Comparison of ENCODE assay signal across 12 cellular contexts in the genomic region with DNA sequence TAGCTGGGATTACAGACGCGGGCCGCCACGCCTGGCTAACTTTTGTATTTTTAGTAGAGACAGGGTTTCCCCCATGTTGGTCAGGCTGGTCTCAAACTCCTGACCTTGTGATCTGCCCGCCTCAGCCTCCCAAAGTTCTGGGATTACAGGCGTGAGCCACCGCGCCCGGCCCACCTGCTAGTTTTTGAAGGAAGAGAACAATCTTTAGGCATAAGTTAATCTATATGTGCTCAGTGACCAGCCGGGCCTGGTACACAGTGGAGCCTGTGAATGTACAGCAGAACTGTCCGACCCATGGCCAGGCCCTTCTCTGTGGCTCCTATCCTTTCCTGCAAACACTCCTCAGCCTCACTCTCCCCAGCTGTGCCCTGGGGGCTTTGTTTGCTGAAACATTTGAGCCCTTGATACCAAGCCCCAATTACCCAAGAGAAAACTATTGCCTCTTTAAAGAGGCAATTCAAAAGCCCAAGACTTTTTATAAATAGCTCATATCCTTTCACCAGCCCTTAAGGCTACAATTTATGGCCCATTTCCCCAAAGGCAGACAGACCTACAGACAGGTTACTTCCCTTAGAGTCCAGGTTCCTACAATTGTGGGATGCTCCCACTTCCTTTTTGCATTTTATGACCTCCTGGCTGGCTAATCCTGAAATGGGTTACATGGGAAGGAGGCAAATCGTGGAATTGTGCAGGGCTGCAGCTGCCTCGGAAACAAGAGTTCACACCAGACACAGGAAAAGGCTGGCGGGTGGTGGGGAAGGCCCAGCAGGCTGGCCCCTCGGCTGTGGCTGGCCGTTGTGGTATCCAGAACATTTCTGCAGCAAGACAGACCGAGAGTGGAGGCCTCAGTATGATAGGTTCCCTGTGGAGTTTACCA. TPM values are rescaled to one million over a fixed set of nuclear protein-coding genes. Genes with fewer than 3 reads are reported as not detected.
A peak's percentile ranks its signal among the peaks of the same experiment; 100 is the strongest.
DNase-seq lines count a peak whose midpoint lies in the region; ATAC-seq and TF ChIP-seq lines count a peak whose summit lies in the region.
"Had no signal": no experiment of that assay in that cellular context is flagged by ENCODE, and none has a peak within 500 bp of the region (broad histone marks: within the 10 kb centered on the region; RNA-seq: fewer than 3 reads in every experiment).

No MANE protein-coding gene starts in this region.

- H3K4me3 Mint-ChIP-seq in endothelial cell (ENCODE audit: unreplicated experiment) (no peak overlapping the region), type B pancreatic cell (peak overlapping the region; percentile 22)
- H3K4me3 Mint-ChIP-seq in activated naive CD4-positive, alpha-beta T cell treated with anti-CD3 and anti-CD28 coated beads for 36 hours, result no peak overlapping the region

- H3K36me3 Mint-ChIP-seq in endothelial cell (ENCODE audit: low read depth, unreplicated experiment) (no peaks in the 10 kb centered on the region), type B pancreatic cell (no peaks in the 10 kb centered on the region)
- H3K36me3 Mint-ChIP-seq in activated naive CD4-positive, alpha-beta T cell treated with anti-CD3 and anti-CD28 coated beads for 36 hours (ENCODE audit: low read depth), result no peaks in the 10 kb centered on the region

- H3K9me3 Mint-ChIP-seq in endothelial cell (ENCODE audit: unreplicated experiment) (no peaks in the 10 kb centered on the region), type B pancreatic cell (no peaks in the 10 kb centered on the region)
- H3K9me3 Mint-ChIP-seq in activated naive CD4-positive, alpha-beta T cell treated with anti-CD3 and anti-CD28 coated beads for 36 hours, result no peaks in the 10 kb centered on the region

- peaks cover 88% of the 10 kb centered on the region for H3K4me1 Mint-ChIP-seq in endothelial cell (ENCODE audit: unreplicated experiment)
- H3K4me1 Mint-ChIP-seq in type B pancreatic cell (ENCODE audit: unreplicated experiment), result peaks cover 42% of the 10 kb centered on the region
- H3K4me1 Mint-ChIP-seq in activated naive CD4-positive, alpha-beta T cell treated with anti-CD3 and anti-CD28 coated beads for 36 hours (ENCODE audit: low read depth), result peaks cover 7% of the 10 kb centered on the region

- ATAC-seq in right cardiac atrium (no peak), HG03108 (IDR thresholded peaks at IDR 0.05; ENCODE audit: unreplicated experiment) (peak; percentile 77), HG02885 (IDR thresholded peaks at IDR 0.05; ENCODE audit: poor library complexity, unreplicated experiment) (no peak)

- WGBS in right cardiac atrium, result 72% methylated on average over 17 of the region's 17 CpGs

- TF ChIP-seq CTCF in cardiac muscle cell (IDR thresholded peaks at IDR 0.05; ENCODE audit: low read depth, low read length), result no peak
- TF ChIP-seq CTCF in endothelial cell (IDR thresholded peaks at IDR 0.05; ENCODE audit: unreplicated experiment), result no peak
- no peak for TF ChIP-seq CTCF in type B pancreatic cell (conservative IDR thresholded peaks at IDR 0.05)

- H3K4me1 ChIP-seq in cardiac muscle cell (ENCODE audit: low read depth) (peaks cover 14% of the 10 kb centered on the region), right cardiac atrium (ENCODE audit: control insufficient read depth, insufficient read depth, low read length) (peaks cover 4% of the 10 kb centered on the region)

- intact Hi-C loops in right cardiac atrium (cut with DNase I), result no loop called here
- intact Hi-C loops in activated naive CD4-positive, alpha-beta T cell treated with anti-CD3 and anti-CD28 coated beads for 36 hours (cut with micrococcal nuclease), result no loop called here

- no peaks in the 10 kb centered on the region for H3K27me3 ChIP-seq in cardiac muscle cell
- no peaks in the 10 kb centered on the region for H3K27me3 ChIP-seq in right cardiac atrium (ENCODE audit: control insufficient read depth, insufficient read depth)
- H3K27me3 ChIP-seq: upper lobe of left lung had no signal

- H3K9me3 ChIP-seq in cardiac muscle cell (ENCODE audit: low read depth) (no peaks in the 10 kb centered on the region), right cardiac atrium (ENCODE audit: control insufficient read depth, low read length) (no peaks in the 10 kb centered on the region)
- H3K9me3 ChIP-seq: upper lobe of left lung had no signal

- H3K36me3 ChIP-seq in cardiac muscle cell, result no peaks in the 10 kb centered on the region

- peaks cover 19% of the 10 kb centered on the region for H3K27me3 Mint-ChIP-seq in endothelial cell (ENCODE audit: unreplicated experiment)
- peaks cover 4% of the 10 kb centered on the region for H3K27me3 Mint-ChIP-seq in type B pancreatic cell
- no peaks in the 10 kb centered on the region for H3K27me3 Mint-ChIP-seq in activated naive CD4-positive, alpha-beta T cell treated with anti-CD3 and anti-CD28 coated beads for 36 hours (ENCODE audit: low read depth)

- H3K4me3 ChIP-seq in cardiac muscle cell (no peak overlapping the region), right cardiac atrium (ENCODE audit: low read length) (no peak overlapping the region)
- H3K4me3 ChIP-seq: upper lobe of left lung had no signal

- CTCF ChIA-PET in activated naive CD4-positive, alpha-beta T cell treated with anti-CD3 and anti-CD28 coated beads for 36 hours (lab: Charles Lee), result no interaction called here

- H3K27ac ChIP-seq in cardiac muscle cell, result peak overlapping the region; percentile 67
- no peak overlapping the region for H3K27ac ChIP-seq in right cardiac atrium (ENCODE audit: low read length)
- H3K27ac ChIP-seq: VCaP had no signal

- peak overlapping the region; percentile 96 for H3K27ac Mint-ChIP-seq in endothelial cell (ENCODE audit: unreplicated experiment)
- peak overlapping the region; percentile 29 for H3K27ac Mint-ChIP-seq in type B pancreatic cell
- H3K27ac Mint-ChIP-seq in activated naive CD4-positive, alpha-beta T cell treated with anti-CD3 and anti-CD28 coated beads for 36 hours, result no peak overlapping the region

- DNase-seq in cardiac muscle cell (ENCODE audit: low read depth in 1 of 2, low spot score in 1 of 2) (no peak), right cardiac atrium (no peak), endothelial cell (ENCODE audit: low spot score) (peak; percentile 70), type B pancreatic cell (ENCODE audit: extremely low spot score, unreplicated experiment) (no peak), NCI-H1105 treated with DMSO at 0.1 percent for 48 hours (lab: John Stamatoyannopoulos, UW) (no peak)
- DNase-seq in activated naive CD4-positive, alpha-beta T cell treated with anti-CD3 and anti-CD28 coated beads for 36 hours, result no peak
- DNase-seq: MV-4-11; stimulated activated CD4-positive, alpha-beta T cell treated with anti-CD3 and anti-CD28 coated beads, Interleukin-2, amount 100 ng/mL, for 48 hours had no signal

RNA-seq across cellular contexts. Expression of gene SPRY4, which starts 37.5 kb away (rescaled TPM):
- total RNA-seq in cardiac muscle cell, result 10.0 and 11.0 TPM in 2 replicates
- polyA plus RNA-seq in cardiac muscle cell, result 4.4 and 7.3 TPM in 2 replicates
- 10 to 100 TPM in 2 of 4 donors, 1 to 10 TPM in 2; 8.3 to 18.3 (median 11.7) TPM for total RNA-seq in right cardiac atrium
- 8.1 TPM for polyA plus RNA-seq in right cardiac atrium
- 74.2 TPM for total RNA-seq in endothelial cell (ENCODE audit: unreplicated experiment)
- total RNA-seq in type B pancreatic cell (ENCODE audit: low replicate concordance), result 16.1 and 20.7 TPM in 2 replicates
- total RNA-seq in activated naive CD4-positive, alpha-beta T cell treated with anti-CD3 and anti-CD28 coated beads for 36 hours, result under 1 TPM; 0.31 to 0.67 TPM
